22 cellular contexts compared by ENCODE assay signal in the genomic region with DNA sequence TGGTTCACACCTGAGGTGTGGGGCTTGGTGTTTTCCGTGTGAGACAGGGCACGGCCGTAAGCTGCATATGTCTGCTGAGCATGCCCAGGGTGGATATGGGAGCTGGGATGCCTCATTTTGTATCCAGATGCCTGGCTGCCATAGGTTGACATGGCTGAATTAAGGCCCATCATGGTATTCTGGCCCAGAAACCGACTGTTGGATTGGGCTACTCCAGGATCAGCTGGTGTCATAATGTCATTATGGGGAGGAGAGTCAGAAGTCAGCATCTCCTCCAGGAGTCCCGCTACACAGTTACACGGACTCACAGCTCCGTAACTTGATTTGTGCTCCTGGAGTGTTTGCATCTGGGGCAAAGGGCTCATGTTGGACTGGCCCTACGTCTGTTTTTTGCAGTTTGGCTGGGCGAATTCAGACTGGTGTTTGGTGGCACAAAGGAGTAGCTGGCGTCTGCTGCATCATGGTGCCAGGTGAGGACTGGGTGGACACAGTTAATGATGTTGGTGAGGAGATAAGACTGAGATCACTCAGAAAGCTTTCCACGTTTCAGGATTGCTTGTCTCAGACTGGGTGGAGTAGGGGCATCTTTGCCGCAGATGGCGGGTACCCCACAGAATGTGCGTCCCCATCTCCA. TPM values are rescaled to one million over a fixed set of nuclear protein-coding genes. Genes with fewer than 3 reads are reported as not detected.
DNase-seq lines count a peak whose midpoint lies in the region; ATAC-seq and TF ChIP-seq lines count a peak whose summit lies in the region.
"Had no signal": no experiment of that assay in that cellular context is flagged by ENCODE, and none has a peak within 500 bp of the region (broad histone marks: within the 10 kb centered on the region; RNA-seq: fewer than 3 reads in every experiment).

No MANE protein-coding gene starts in this region.

- H3K36me3 Mint-ChIP-seq in MCF 10A (ENCODE audit: insufficient read depth, unreplicated experiment) (no peaks in the 10 kb centered on the region), glutamatergic neuron (ENCODE audit: unreplicated experiment) (no peaks in the 10 kb centered on the region)
- peaks cover 4% of the 10 kb centered on the region in 2 donors for H3K36me3 Mint-ChIP-seq in stimulated activated naive B cell treated with anti-CD40 and anti-IgM and Interleukin-4, amounts not matched to agents 10 μg/mL and 1 μg/mL and 100 μg/mL, for 72 hours

- BruUV-seq in MCF 10A (replicated peaks; lab: Mats Ljungman, UMichigan) = no TSS peak
- BruUV-seq in mammary epithelial cell (replicated peaks; lab: Mats Ljungman, UMichigan) = no TSS peak
- BruUV-seq in Panc1 (replicated peaks; lab: Mats Ljungman, UMichigan) = no TSS peak

- CTCF ChIA-PET in MCF 10A (lab: Yijun Ruan, JAX) = interaction anchor here (0.6 to 1.4 kb wide), 5 partner anchors 11 to 231 kb away, joined by 3 to 8 read pairs (median 6); no protein-coding TSS in a partner anchor
- CTCF ChIA-PET in mammary epithelial cell (lab: Charles Lee; ENCODE audit: low non-redundant PET) = no interaction called here
- CTCF ChIA-PET in Panc1 (lab: Charles Lee) = interaction anchor here (1.2 kb wide), 1 partner anchor 230 kb away, joined by 3 read pairs; no protein-coding TSS in a partner anchor

- H3K27ac ChIP-seq in mammary epithelial cell (ENCODE audit: insufficient read depth, low read depth, low read length) = no peak overlapping the region
- H3K27ac ChIP-seq in Panc1 (ENCODE audit: low read length) = peak overlapping the region; percentile 77
- H3K27ac ChIP-seq: sigmoid colon had no signal

- TF ChIP-seq CTCF in MCF 10A (IDR thresholded peaks at IDR 0.05; ENCODE audit: unreplicated experiment) (no peak), mammary epithelial cell (conservative IDR thresholded peaks at IDR 0.05 in 1 of 2, IDR thresholded peaks at IDR 0.05 in 1 of 2; ENCODE audit: extremely low read depth in 1 of 2, insufficient read depth in 1 of 2, low read depth in 1 of 2, low read length in 2 of 2) (no peak), Panc1 (IDR thresholded peaks at IDR 0.05) (no peak), glutamatergic neuron (IDR thresholded peaks at IDR 0.05; ENCODE audit: partially characterized antibody, unreplicated experiment) (no peak)

- no peaks in the 10 kb centered on the region for H3K79me2 ChIP-seq in mammary epithelial cell (ENCODE audit: insufficient read depth, low read length)

- ATAC-seq in Panc1 (no peak), HG03039 (IDR thresholded peaks at IDR 0.05; ENCODE audit: unreplicated experiment) (no peak)
- ATAC-seq in stimulated activated naive B cell treated with anti-CD40 and anti-IgM and Interleukin-4, amounts not matched to agents 10 μg/mL and 1 μg/mL and 100 μg/mL, for 72 hours (replicated peaks) = no peak

- peaks cover 2% of the 10 kb centered on the region for H3K27me3 ChIP-seq in mammary epithelial cell (ENCODE audit: insufficient read depth, low read length)
- no peaks in the 10 kb centered on the region for H3K27me3 ChIP-seq in Panc1 (ENCODE audit: control insufficient read depth, insufficient read depth, low read length)

- no peak overlapping the region for H2AFZ ChIP-seq in mammary epithelial cell (ENCODE audit: low read depth, low read length)

- H3K4me3 Mint-ChIP-seq in MCF 10A (ENCODE audit: unreplicated experiment) (no peak overlapping the region), glutamatergic neuron (ENCODE audit: unreplicated experiment) (peak overlapping the region; percentile 49)
- peak overlapping the region in 1 of 2 donors; percentile 25 for H3K4me3 Mint-ChIP-seq in stimulated activated naive B cell treated with anti-CD40 and anti-IgM and Interleukin-4, amounts not matched to agents 10 μg/mL and 1 μg/mL and 100 μg/mL, for 72 hours
- H3K4me3 Mint-ChIP-seq: activated CD4-positive, alpha-beta memory T cell treated with anti-CD3 and anti-CD28 coated beads for 36 hours; central memory CD8-positive, alpha-beta T cell had no signal

- no peak overlapping the region for H3K9ac ChIP-seq in mammary epithelial cell (ENCODE audit: insufficient read depth, low read length)
- H3K9ac ChIP-seq: SK-N-SH had no signal

- no peak overlapping the region for H3K4me2 ChIP-seq in mammary epithelial cell (ENCODE audit: insufficient read depth, low read depth, low read length)
- H3K4me2 ChIP-seq: SK-N-SH had no signal

- H3K36me3 ChIP-seq in mammary epithelial cell (ENCODE audit: insufficient read depth, low read length) = no peaks in the 10 kb centered on the region
- no peaks in the 10 kb centered on the region for H3K36me3 ChIP-seq in Panc1 (ENCODE audit: control insufficient read depth, insufficient read depth, low read length)
- H3K36me3 ChIP-seq: sigmoid colon had no signal

- POLR2A ChIA-PET in MCF 10A (lab: Yijun Ruan, JAX) (interaction anchor here (0.5 to 0.8 kb wide), 4 partner anchors 13 to 214 kb away, joined by 3 to 4 read pairs (median 4); no protein-coding TSS in a partner anchor), Panc1 (lab: Charles Lee) (no interaction called here)

- H3K4me3 ChIP-seq in mammary epithelial cell (replicated peaks in 1 of 3; ENCODE audit: insufficient read depth in 1 of 3, low read depth in 2 of 3, low read length in 3 of 3) = no peak overlapping the region
- peak overlapping the region in 1 of 2 experiments; percentile 29; a peak in 1 of 4 replicates for H3K4me3 ChIP-seq in Panc1 (ENCODE audit: low read depth in 2 of 2, low read length in 2 of 2)
- H3K4me3 ChIP-seq: sigmoid colon had no signal

- H4K20me1 ChIP-seq in mammary epithelial cell (ENCODE audit: insufficient read depth, low read length) = no peaks in the 10 kb centered on the region

- in situ Hi-C loops in mammary epithelial cell (cut with MboI; ENCODE audit: low sequenced_read_pairs in 2 of 2) = no loop called here
- in situ Hi-C loops in Panc1 (cut with HindIII; ENCODE audit: low pct_unique_long_range_greater_than_20kb, low sequenced_read_pairs) = no loop called here

- dilution Hi-C loops in mammary epithelial cell (cut with HindIII; ENCODE audit: low sequenced_read_pairs) = no loop called here

- intact Hi-C loops in MCF 10A (cut with micrococcal nuclease) (no loop called here), mammary epithelial cell (cut with micrococcal nuclease) (loop anchor here (10.0 kb wide), 1 partner anchor 55 kb away; no protein-coding TSS in a partner anchor), Panc1 (cut with micrococcal nuclease; ENCODE audit: unreplicated experiment) (loop anchor here (10.0 kb wide), 1 partner anchor 55 kb away; no protein-coding TSS in a partner anchor)

- no peaks in the 10 kb centered on the region for H3K9me3 ChIP-seq in mammary epithelial cell (replicated peaks; ENCODE audit: insufficient read depth, low read length)
- H3K9me3 ChIP-seq in Panc1 (ENCODE audit: control insufficient read depth, insufficient read depth, low read depth, low read length) = no peaks in the 10 kb centered on the region
- H3K9me3 ChIP-seq: sigmoid colon, SK-N-SH had no signal

- H3K27me3 Mint-ChIP-seq in MCF 10A (ENCODE audit: insufficient read depth, unreplicated experiment) = peaks cover 10% of the 10 kb centered on the region
- peaks cover 19% of the 10 kb centered on the region for H3K27me3 Mint-ChIP-seq in glutamatergic neuron (ENCODE audit: unreplicated experiment)
- peaks cover 25 to 35% of the 10 kb centered on the region in 2 donors for H3K27me3 Mint-ChIP-seq in stimulated activated naive B cell treated with anti-CD40 and anti-IgM and Interleukin-4, amounts not matched to agents 10 μg/mL and 1 μg/mL and 100 μg/mL, for 72 hours

- H3K4me1 Mint-ChIP-seq in MCF 10A (ENCODE audit: insufficient read depth, unreplicated experiment) (no peaks in the 10 kb centered on the region), glutamatergic neuron (ENCODE audit: low read depth, unreplicated experiment) (peaks cover 5% of the 10 kb centered on the region)
- H3K4me1 Mint-ChIP-seq in stimulated activated naive B cell treated with anti-CD40 and anti-IgM and Interleukin-4, amounts not matched to agents 10 μg/mL and 1 μg/mL and 100 μg/mL, for 72 hours = peaks cover 11 to 12% of the 10 kb centered on the region in 2 donors

- H3K27ac Mint-ChIP-seq in MCF 10A (ENCODE audit: low read depth, unreplicated experiment) (no peak overlapping the region), glutamatergic neuron (ENCODE audit: unreplicated experiment) (no peak overlapping the region)
- peak overlapping the region; percentile 25 for H3K27ac Mint-ChIP-seq in stimulated activated naive B cell treated with anti-CD40 and anti-IgM and Interleukin-4, amounts not matched to agents 10 μg/mL and 1 μg/mL and 100 μg/mL, for 72 hours
- H3K27ac Mint-ChIP-seq: activated CD4-positive, alpha-beta memory T cell treated with anti-CD3 and anti-CD28 coated beads for 36 hours had no signal

- no peaks in the 10 kb centered on the region for H3K9me3 Mint-ChIP-seq in MCF 10A (ENCODE audit: unreplicated experiment)
- peaks cover 8% of the 10 kb centered on the region for H3K9me3 Mint-ChIP-seq in glutamatergic neuron (ENCODE audit: unreplicated experiment)
- peaks cover 3 to 4% of the 10 kb centered on the region in 2 donors for H3K9me3 Mint-ChIP-seq in stimulated activated naive B cell treated with anti-CD40 and anti-IgM and Interleukin-4, amounts not matched to agents 10 μg/mL and 1 μg/mL and 100 μg/mL, for 72 hours
- H3K9me3 Mint-ChIP-seq: activated CD4-positive, alpha-beta memory T cell treated with anti-CD3 and anti-CD28 coated beads for 36 hours had no signal

- DNase-seq in MCF 10A (ENCODE audit: unreplicated experiment) (peak; percentile 12), mammary epithelial cell (no peak), Panc1 (ENCODE audit: low read depth, low spot score) (no peak), glutamatergic neuron (no peak), NCI-H2171 (lab: John Stamatoyannopoulos, UW) (no peak), DMS153 treated with DMSO at 0.1 percent for 48 hours (lab: John Stamatoyannopoulos, UW; ENCODE audit: unreplicated experiment) (no peak)
- no peak for DNase-seq in stimulated activated naive B cell treated with anti-CD40 and anti-IgM and Interleukin-4, amounts not matched to agents 10 μg/mL and 1 μg/mL and 100 μg/mL, for 72 hours
- DNase-seq: activated CD4-positive, alpha-beta memory T cell treated with anti-CD3 and anti-CD28 coated beads for 36 hours; COR-L47; effector CD8-positive, alpha-beta T cell; GOT3; KG1; NCI-H1105; NCI-H774; nucleus accumbens; sigmoid colon had no signal

- H3K4me1 ChIP-seq in mammary epithelial cell (ENCODE audit: insufficient read depth, low read length) = no peaks in the 10 kb centered on the region
- peaks cover 4% of the 10 kb centered on the region for H3K4me1 ChIP-seq in Panc1 (ENCODE audit: control insufficient read depth, insufficient read depth, low read length)

- 80% methylated on average over 14 of the region's 14 CpGs for WGBS in mammary epithelial cell (ENCODE audit: low coverage, missing lambda C conversion rate)

RNA-seq across cellular contexts. Expression of a gene that starts 31.4 kb away (rescaled TPM):
- total RNA-seq in MCF 10A (2022) = not detected in 2 replicates
- not detected for total RNA-seq in mammary epithelial cell
- polyA plus RNA-seq in mammary epithelial cell = not detected
- not detected for polyA minus RNA-seq in mammary epithelial cell
- not detected for total RNA-seq in Panc1 (2021; ENCODE audit: unreplicated experiment)
- not detected for polyA plus RNA-seq in Panc1 (2012; ENCODE audit: insufficient read length)
- not detected for total RNA-seq in glutamatergic neuron (ENCODE audit: unreplicated experiment)
- total RNA-seq: activated CD4-positive, alpha-beta memory T cell treated with anti-CD3 and anti-CD28 coated beads for 36 hours; mesenteric fat pad; sigmoid colon; temporal lobe had no signal
- polyA plus RNA-seq: keratinocyte, sigmoid colon, SK-N-SH had no signal

RNA-seq across cellular contexts. Expression of a gene that starts 47.8 kb away (rescaled TPM):
- total RNA-seq in MCF 10A (2022) = not detected in 2 replicates
- not detected for total RNA-seq in mammary epithelial cell
- not detected for polyA plus RNA-seq in mammary epithelial cell
- not detected for polyA minus RNA-seq in mammary epithelial cell
- not detected for total RNA-seq in Panc1 (2021; ENCODE audit: unreplicated experiment)
- not detected for polyA plus RNA-seq in Panc1 (2012; ENCODE audit: insufficient read length)
- not detected for total RNA-seq in glutamatergic neuron (ENCODE audit: unreplicated experiment)
- total RNA-seq: activated CD4-positive, alpha-beta memory T cell treated with anti-CD3 and anti-CD28 coated beads for 36 hours; mesenteric fat pad; sigmoid colon; temporal lobe had no signal
- polyA plus RNA-seq: keratinocyte, sigmoid colon, SK-N-SH had no signal

RNA-seq across cellular contexts. Expression of a gene that starts 59.5 kb away (rescaled TPM):
- total RNA-seq in MCF 10A (2022) (not detected in 2 replicates), mammary epithelial cell (under 1 TPM in 1 of 2 donors, not detected in 1; 0.16 TPM), Panc1 (2021; ENCODE audit: unreplicated experiment) (37.5 TPM), glutamatergic neuron (ENCODE audit: unreplicated experiment) (37.9 TPM)
- 0.03 TPM for polyA plus RNA-seq in mammary epithelial cell
- polyA minus RNA-seq in mammary epithelial cell = not detected
- polyA plus RNA-seq in Panc1 (2012; ENCODE audit: insufficient read length) = 23.5 TPM
- total RNA-seq: activated CD4-positive, alpha-beta memory T cell treated with anti-CD3 and anti-CD28 coated beads for 36 hours had no signal
- polyA plus RNA-seq: SK-N-SH had no signal

Comparison
In these comparisons a context has a peak if more than half of its experiments do, and no peak if none do; other contexts are left out.
1. RNA of a gene that starts 59.5 kb away (total RNA-seq): 37.9 TPM in glutamatergic neuron (single experiment) and 37.5 TPM in Panc1 (single experiment); 0.16 TPM in mammary epithelial cell and not detected in MCF 10A; every median in the first group is over 10 times any median in the second.